ENCODE assay signal across 1 cellular context in genomic region chr2:37156857-37157714, GRCh38.
TF ChIP-seq lines count a peak whose summit lies in the region.

Gene EIF2AK2, minus strand, starts transcription at chr2:37156980. Its CDS starts 9,174 bp downstream, at chr2:37147806.

TF ChIP-seq in HepG2, 621 proteins besides CTCF, POLR2A, EP300 and RAD21 (continued from another document and continues in another):
- peak; percentile 24; the same call in 1 of the 2 replicates for TF ChIP-seq PAXIP1 (CRISPR knock-in tag; conservative IDR thresholded peaks at IDR 0.05)
- 0 out of 2 replicates have a peak, but pooled peaks have one; percentile 18 for TF ChIP-seq ZNF556 (CRISPR knock-in tag; IDR thresholded peaks at IDR 0.05; ENCODE audit: borderline replicate concordance)
- TF ChIP-seq ZKSCAN1 (IDR thresholded peaks at IDR 0.05; ENCODE audit: low read length), result no peak
- TF ChIP-seq ZNF557 (CRISPR knock-in tag; IDR thresholded peaks at IDR 0.05), result no peak
- TF ChIP-seq NR2F2 (IDR thresholded peaks at IDR 0.05; ENCODE audit: borderline replicate concordance, low read depth), result no peak; the same call in 1 of the 2 replicates
- TF ChIP-seq ZNF333 (CRISPR knock-in tag; IDR thresholded peaks at IDR 0.05; ENCODE audit: borderline replicate concordance), result peak; percentile 32; the same call in 1 of the 2 replicates
- no peak for TF ChIP-seq MLXIP (CRISPR knock-in tag; IDR thresholded peaks at IDR 0.05; ENCODE audit: borderline replicate concordance)
- no peak for TF ChIP-seq HMGA1 (CRISPR knock-in tag; conservative IDR thresholded peaks at IDR 0.05)
- peak; percentile 55; the same call in 1 of the 2 replicates for TF ChIP-seq RXRA (CRISPR knock-in tag; IDR thresholded peaks at IDR 0.05)
- no peak for TF ChIP-seq MEIS1 (CRISPR knock-in tag; IDR thresholded peaks at IDR 0.05; ENCODE audit: borderline replicate concordance)
- TF ChIP-seq FOSL1 (CRISPR knock-in tag; IDR thresholded peaks at IDR 0.05; ENCODE audit: borderline replicate concordance), result no peak
- TF ChIP-seq ZNF546 (CRISPR knock-in tag; conservative IDR thresholded peaks at IDR 0.05), result no peak
- 0 out of 2 replicates have a peak, but pooled peaks have one; percentile 27 for TF ChIP-seq TSC22D2 (CRISPR knock-in tag; IDR thresholded peaks at IDR 0.05; ENCODE audit: borderline replicate concordance)
- TF ChIP-seq ZNF839 (CRISPR knock-in tag; IDR thresholded peaks at IDR 0.05; ENCODE audit: borderline replicate concordance), result no peak
- no peak for TF ChIP-seq ZNF382 (CRISPR knock-in tag; IDR thresholded peaks at IDR 0.05; ENCODE audit: borderline replicate concordance)
- no peak for TF ChIP-seq ZFP82 (CRISPR knock-in tag; IDR thresholded peaks at IDR 0.05; ENCODE audit: borderline replicate concordance)
- TF ChIP-seq ZC3H4 (CRISPR knock-in tag; IDR thresholded peaks at IDR 0.05; ENCODE audit: borderline replicate concordance), result no peak
- TF ChIP-seq THRA (CRISPR knock-in tag; IDR thresholded peaks at IDR 0.05; ENCODE audit: borderline replicate concordance), result no peak
- TF ChIP-seq ETV6 (CRISPR knock-in tag; conservative IDR thresholded peaks at IDR 0.05), result no peak
- peak; percentile 53; the same call in 1 of the 2 replicates for TF ChIP-seq DMAP1 (CRISPR knock-in tag; IDR thresholded peaks at IDR 0.05)
- TF ChIP-seq XBP1 (CRISPR knock-in tag; IDR thresholded peaks at IDR 0.05), result no peak
- no peak for TF ChIP-seq ZNF24 (IDR thresholded peaks at IDR 0.05)
- peak; percentile 62; the same call in 1 of the 2 replicates for TF ChIP-seq JUN (CRISPR knock-in tag; IDR thresholded peaks at IDR 0.05)
- no peak for TF ChIP-seq ZNF781 (CRISPR knock-in tag; IDR thresholded peaks at IDR 0.05; ENCODE audit: borderline replicate concordance, not compliant biosample characterization)
- no peak for TF ChIP-seq ZXDC (CRISPR knock-in tag; IDR thresholded peaks at IDR 0.05)
- no peak for TF ChIP-seq ZNF432 (CRISPR knock-in tag; IDR thresholded peaks at IDR 0.05; ENCODE audit: borderline replicate concordance)
- TF ChIP-seq CERS6 (CRISPR knock-in tag; IDR thresholded peaks at IDR 0.05), result no peak
- TF ChIP-seq ZNF724P (CRISPR knock-in tag; IDR thresholded peaks at IDR 0.05; ENCODE audit: borderline replicate concordance), result peak; percentile 37; the same call in 1 of the 2 replicates
- 0 out of 2 replicates have a peak, but pooled peaks have one; percentile 77 for TF ChIP-seq TMF1 (CRISPR knock-in tag; IDR thresholded peaks at IDR 0.05; ENCODE audit: low read depth)
- TF ChIP-seq TAF15 (IDR thresholded peaks at IDR 0.05; ENCODE audit: low read depth, low read length, poor library complexity, severe bottlenecking), result no peak
- no peak for TF ChIP-seq RORA (CRISPR knock-in tag; IDR thresholded peaks at IDR 0.05)
- TF ChIP-seq DDIT3 (CRISPR knock-in tag; IDR thresholded peaks at IDR 0.05), result no peak
- no peak for TF ChIP-seq FOXP1 (IDR thresholded peaks at IDR 0.05)
- no peak for TF ChIP-seq FOXP1 (CRISPR knock-in tag; IDR thresholded peaks at IDR 0.05)
- no peak for TF ChIP-seq ZNF83 (CRISPR knock-in tag; IDR thresholded peaks at IDR 0.05; ENCODE audit: borderline replicate concordance)
- no peak for TF ChIP-seq ZNF484 (CRISPR knock-in tag; IDR thresholded peaks at IDR 0.05; ENCODE audit: borderline replicate concordance, low read depth)
- peak; percentile 81; the same call in 1 of the 2 replicates for TF ChIP-seq ZNF572 (CRISPR knock-in tag; IDR thresholded peaks at IDR 0.05)
- no peak for TF ChIP-seq GZF1 (CRISPR knock-in tag; IDR thresholded peaks at IDR 0.05)
- TF ChIP-seq RARA (CRISPR knock-in tag; IDR thresholded peaks at IDR 0.05), result no peak
- no peak; the same call in 1 of the 2 replicates for TF ChIP-seq TERF1 (CRISPR knock-in tag; IDR thresholded peaks at IDR 0.05)
- TF ChIP-seq ZBTB46 (CRISPR knock-in tag; IDR thresholded peaks at IDR 0.05; ENCODE audit: borderline replicate concordance), result no peak
- no peak for TF ChIP-seq GATA4 (IDR thresholded peaks at IDR 0.05; ENCODE audit: borderline replicate concordance, low read depth)
- no peak for TF ChIP-seq RCOR2 (CRISPR knock-in tag; IDR thresholded peaks at IDR 0.05)
- 0 out of 2 replicates have a peak, but pooled peaks have one; percentile 5 for TF ChIP-seq ATF2 (CRISPR knock-in tag; IDR thresholded peaks at IDR 0.05)
- no peak for TF ChIP-seq ZBTB21 (CRISPR knock-in tag; IDR thresholded peaks at IDR 0.05)
- TF ChIP-seq PHF5A (CRISPR knock-in tag; IDR thresholded peaks at IDR 0.05; ENCODE audit: low read depth, unreplicated experiment), result peak; percentile 69
- TF ChIP-seq GMEB1 (CRISPR knock-in tag; IDR thresholded peaks at IDR 0.05; ENCODE audit: borderline replicate concordance), result no peak
- TF ChIP-seq PTBP1 (IDR thresholded peaks at IDR 0.05; ENCODE audit: low read depth, low read length, poor library complexity, severe bottlenecking), result no peak
